ENCODE assay signal across 10 cellular contexts in the genomic region with DNA sequence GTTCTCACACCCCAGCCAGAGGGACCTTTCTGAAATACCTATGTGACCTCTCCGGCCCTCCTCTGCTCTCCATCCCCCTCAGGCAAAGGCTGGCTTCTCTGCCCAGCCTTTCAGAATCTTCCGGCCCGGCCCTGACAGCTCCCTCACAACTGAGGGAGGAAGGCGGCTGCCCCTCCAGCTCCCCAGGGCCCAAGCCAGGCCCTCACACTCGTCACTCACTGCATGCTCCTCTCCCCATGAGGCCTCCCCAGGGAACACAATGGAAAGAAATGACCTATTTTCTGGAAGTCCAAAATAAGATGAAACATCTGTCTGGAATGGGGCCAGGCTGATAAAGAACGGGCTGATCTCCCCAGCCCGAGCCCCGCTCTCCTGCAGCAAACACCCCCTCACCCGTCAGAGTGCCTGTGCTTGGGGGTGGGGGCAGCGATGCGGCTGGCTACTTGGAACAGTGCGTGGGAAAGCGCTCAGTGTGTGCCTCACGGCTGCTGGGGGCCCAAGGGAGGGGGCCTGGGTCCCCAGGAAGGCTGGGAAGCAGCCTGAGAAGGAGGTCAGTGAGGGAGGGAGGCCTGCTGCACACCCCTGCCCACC. TPM values are rescaled to one million over a fixed set of nuclear protein-coding genes. Genes with fewer than 3 reads are reported as not detected.
A peak's percentile ranks its signal among the peaks of the same experiment; 100 is the strongest.
DNase-seq lines count a peak whose midpoint lies in the region; ATAC-seq, FAIRE-seq and TF ChIP-seq lines count a peak whose summit lies in the region.
"Had no signal": no experiment of that assay in that cellular context is flagged by ENCODE, and none has a peak within 500 bp of the region (broad histone marks: within the 10 kb centered on the region; RNA-seq: fewer than 3 reads in every experiment).

No MANE protein-coding gene starts in this region.

- DNase-seq in AG04450 (ENCODE audit: low read depth, low spot score) (peak; percentile 48), WTC11 (ENCODE audit: low spot score) (no peak), cardiac muscle cell (ENCODE audit: low read depth in 1 of 2, low spot score in 1 of 2) (peak; percentile 37 to 96), pancreas (peak in 1 of 6 donors; percentile 32), UCSD-AML1 (lab: John Stamatoyannopoulos, UW; ENCODE audit: unreplicated experiment) (no peak), NCI-H128 (lab: John Stamatoyannopoulos, UW; ENCODE audit: unreplicated experiment) (no peak)
- DNase-seq in activated T-cell treated with anti-CD3 and anti-CD28 coated beads, Interleukin-2, amount 50 U/mL, for 4 hours, result no peak
- DNase-seq: CD4-positive, alpha-beta T cell had no signal

- TF ChIP-seq CTCF in AG04450 (IDR thresholded peaks at IDR 0.05; ENCODE audit: low read depth, low read length) (no peak), WTC11 (IDR thresholded peaks at IDR 0.05) (no peak), cardiac muscle cell (IDR thresholded peaks at IDR 0.05; ENCODE audit: low read depth, low read length) (no peak), pancreas (IDR thresholded peaks at IDR 0.05) (no peak)

- H3K36me3 ChIP-seq in cardiac muscle cell (no peaks in the 10 kb centered on the region), pancreas (no peaks in the 10 kb centered on the region)

- H3K27me3 Mint-ChIP-seq in WTC11 (ENCODE audit: low read depth), result no peaks in the 10 kb centered on the region; the same call in 1 of the 2 replicates
- no peaks in the 10 kb centered on the region for H3K27me3 Mint-ChIP-seq in activated T-cell treated with anti-CD3 and anti-CD28 coated beads, Interleukin-2, amount 50 U/mL, for 4 hours (ENCODE audit: low read depth)

- CTCF ChIA-PET in AG04450 (lab: Charles Lee), result interaction anchor here (0.7 to 1.1 kb wide), 3 partner anchors 18 to 96 kb away, joined by 3 to 4 read pairs (median 3); no protein-coding TSS in a partner anchor
- CTCF ChIA-PET in WTC11 (lab: Charles Lee), result interaction anchor here (0.7 to 1.6 kb wide), 2 partner anchors 11 to 38 kb away, joined by 3 to 5 read pairs; partner anchors contain the start of gene PDGFRB

- intact Hi-C loops in pancreas (cut with DNase I), result no loop called here

- no peaks in the 10 kb centered on the region for H3K36me3 Mint-ChIP-seq in WTC11
- no peaks in the 10 kb centered on the region for H3K36me3 Mint-ChIP-seq in activated T-cell treated with anti-CD3 and anti-CD28 coated beads, Interleukin-2, amount 50 U/mL, for 4 hours (ENCODE audit: insufficient read depth)

- H3K4me3 Mint-ChIP-seq in WTC11, result no peak overlapping the region
- no peak overlapping the region for H3K4me3 Mint-ChIP-seq in activated T-cell treated with anti-CD3 and anti-CD28 coated beads, Interleukin-2, amount 50 U/mL, for 4 hours
- H3K4me3 Mint-ChIP-seq: CD4-positive, alpha-beta T cell had no signal

- H3K27me3 ChIP-seq in AG04450 (ENCODE audit: control insufficient read depth, insufficient read depth, low read length), result no peaks in the 10 kb centered on the region
- no peaks in the 10 kb centered on the region for H3K27me3 ChIP-seq in cardiac muscle cell
- no peaks in the 10 kb centered on the region for H3K27me3 ChIP-seq in pancreas

- no peak for FAIRE-seq in pancreas (lab: Jason Lieb, UNC)

- H3K4me1 ChIP-seq in cardiac muscle cell (ENCODE audit: low read depth) (peaks cover 36% of the 10 kb centered on the region), pancreas (no peaks in the 10 kb centered on the region)

- peaks cover 40% of the 10 kb centered on the region for H3K4me1 Mint-ChIP-seq in WTC11
- no peaks in the 10 kb centered on the region for H3K4me1 Mint-ChIP-seq in activated T-cell treated with anti-CD3 and anti-CD28 coated beads, Interleukin-2, amount 50 U/mL, for 4 hours (ENCODE audit: low read depth)

- POLR2A ChIA-PET in AG04450 (lab: Yijun Ruan, JAX), result interaction anchor here (1.7 kb wide), 1 partner anchor 9 kb away, joined by 10 read pairs; no protein-coding TSS in a partner anchor
- POLR2A ChIA-PET in WTC11 (lab: Charles Lee), result interaction anchor here (0.8 kb wide), 1 partner anchor 10 kb away, joined by 3 read pairs; no protein-coding TSS in a partner anchor

- H3K9me3 Mint-ChIP-seq in WTC11, result no peaks in the 10 kb centered on the region
- H3K9me3 Mint-ChIP-seq in activated T-cell treated with anti-CD3 and anti-CD28 coated beads, Interleukin-2, amount 50 U/mL, for 4 hours, result no peaks in the 10 kb centered on the region
- H3K9me3 Mint-ChIP-seq: CD4-positive, alpha-beta T cell had no signal

- peak overlapping the region; percentile 37 for H3K4me3 ChIP-seq in AG04450 (ENCODE audit: low read depth, low read length)
- no peak overlapping the region for H3K4me3 ChIP-seq in cardiac muscle cell
- no peak overlapping the region for H3K4me3 ChIP-seq in pancreas

- H3K9me3 ChIP-seq in AG04450 (ENCODE audit: control insufficient read depth, insufficient read depth, low read length) (no peaks in the 10 kb centered on the region; the same call in 1 of the 2 replicates), cardiac muscle cell (ENCODE audit: low read depth) (no peaks in the 10 kb centered on the region), pancreas (no peaks in the 10 kb centered on the region)

- no peak overlapping the region for H3K27ac Mint-ChIP-seq in WTC11
- H3K27ac Mint-ChIP-seq: CD4-positive, alpha-beta T cell had no signal

- ATAC-seq in WTC11, result peak; percentile 31
- peak in 3 of 4 donors; percentile 6 to 40 (median 8) for ATAC-seq in pancreas
- no peak for ATAC-seq in GM21390 (IDR thresholded peaks at IDR 0.05; ENCODE audit: unreplicated experiment)
- ATAC-seq in activated T-cell treated with anti-CD3 and anti-CD28 coated beads, Interleukin-2, amount 50 U/mL, for 4 hours, result no peak

- WGBS in pancreas, 2 donors, result 61 to 64% methylated on average over 14 of the region's 14 CpGs

- H3K27ac ChIP-seq in AG04450 (ENCODE audit: low read depth, low read length), result peak overlapping the region; percentile 100
- H3K27ac ChIP-seq in cardiac muscle cell, result peak overlapping the region; percentile 70
- peak overlapping the region in 1 of 4 donors; percentile 47 for H3K27ac ChIP-seq in pancreas

TF ChIP-seq in WTC11, 78 proteins besides CTCF, POLR2A, EP300 and RAD21:
- 0 out of 2 replicates have a peak, but pooled peaks have one; percentile 19 for TF ChIP-seq ZNF423 (CRISPR knock-in tag; IDR thresholded peaks at IDR 0.05)
- no peak for TF ChIP-seq ZMAT4 (CRISPR knock-in tag; IDR thresholded peaks at IDR 0.05)

RNA-seq across cellular contexts. Expression of gene PDGFRB, which starts 11.3 kb away (rescaled TPM):
- polyA plus RNA-seq in AG04450 (2011; rRNA removed) (118 and 149 TPM in 2 replicates), cardiac muscle cell (5.3 and 6.1 TPM in 2 replicates), pancreas (10 to 100 TPM; 11.5 to 17.0 TPM)
- polyA minus RNA-seq in AG04450 (2011; rRNA and poly(A)+ RNA removed), result 317 and 389 TPM in 2 replicates
- total RNA-seq in WTC11 (2021) (5.0 to 7.9 TPM (median 5.1 TPM) in 3 replicates), cardiac muscle cell (4.2 and 5.4 TPM in 2 replicates), pancreas (10 to 100 TPM in 4 of 6 donors, 1 to 10 TPM in 2; 7.2 to 48.6 (median 15.6) TPM)
- total RNA-seq in activated T-cell treated with anti-CD3 and anti-CD28 coated beads, Interleukin-2, amount 50 U/mL, for 4 hours, result under 1 TPM; 0.19 to 0.40 (median 0.37) TPM
- total RNA-seq: CD4-positive, alpha-beta T cell had no signal

RNA-seq across cellular contexts. Expression of gene CDX1, which starts 22.3 kb away (rescaled TPM):
- polyA plus RNA-seq in AG04450 (2011; rRNA removed) (0.30 and 0.41 TPM in 2 replicates), cardiac muscle cell (0.62 TPM in 1 of 2 replicates, not detected in the other), pancreas (under 1 TPM in 1 of 2 donors, not detected in 1; 0.19 TPM)
- polyA minus RNA-seq in AG04450 (2011; rRNA and poly(A)+ RNA removed), result 0.26 TPM in 1 of 2 replicates, not detected in the other
- total RNA-seq in WTC11 (2021) (0.09 to 0.14 TPM (median 0.13 TPM) in 3 replicates), cardiac muscle cell (not detected in 2 replicates), pancreas (under 1 TPM in 2 of 6 donors, not detected in 4; 0.13 to 0.16 TPM)
- total RNA-seq in activated T-cell treated with anti-CD3 and anti-CD28 coated beads, Interleukin-2, amount 50 U/mL, for 4 hours, result under 1 TPM in 1 of 3 donors, not detected in 2; 0.13 TPM
- total RNA-seq: CD4-positive, alpha-beta T cell; lung microvascular endothelial cell had no signal

RNA-seq across cellular contexts. Expression of gene SLC6A7, which starts 45.6 kb away (rescaled TPM):
- polyA plus RNA-seq in AG04450 (2011; rRNA removed), result not detected in 2 replicates
- polyA minus RNA-seq in AG04450 (2011; rRNA and poly(A)+ RNA removed), result 0.09 and 0.18 TPM in 2 replicates
- total RNA-seq in WTC11 (2021), result 0.04 TPM in 1 of 3 replicates, not detected in the others
- not detected in 2 replicates for total RNA-seq in cardiac muscle cell
- polyA plus RNA-seq in cardiac muscle cell, result not detected in 2 replicates
- not detected for total RNA-seq in pancreas
- polyA plus RNA-seq in pancreas, result not detected
- not detected for total RNA-seq in activated T-cell treated with anti-CD3 and anti-CD28 coated beads, Interleukin-2, amount 50 U/mL, for 4 hours
- total RNA-seq: CD4-positive, alpha-beta T cell; lung microvascular endothelial cell had no signal

RNA-seq across cellular contexts. Expression of gene CSF1R, which starts 58.0 kb away (rescaled TPM):
- 0.09 and 0.12 TPM in 2 replicates for polyA plus RNA-seq in AG04450 (2011; rRNA removed)
- 0.69 TPM in 1 of 2 replicates, not detected in the other for polyA minus RNA-seq in AG04450 (2011; rRNA and poly(A)+ RNA removed)
- total RNA-seq in WTC11 (2021), result 0.07 to 0.20 TPM (median 0.14 TPM) in 3 replicates
- total RNA-seq in cardiac muscle cell, result 0.04 TPM in 1 of 2 replicates, not detected in the other
- polyA plus RNA-seq in cardiac muscle cell, result 0.48 and 0.50 TPM in 2 replicates
- total RNA-seq in pancreas, result 10 to 100 TPM in 3 of 6 donors, 1 to 10 TPM in 3; 1.4 to 51.2 (median 7.6) TPM
- polyA plus RNA-seq in pancreas, result 1 to 10 TPM; 1.9 to 2.6 TPM
- under 1 TPM; 0.10 to 0.46 (median 0.26) TPM for total RNA-seq in activated T-cell treated with anti-CD3 and anti-CD28 coated beads, Interleukin-2, amount 50 U/mL, for 4 hours
- total RNA-seq: lung microvascular endothelial cell had no signal

Comparison
In these comparisons a context has a peak if more than half of its experiments do, and no peak if none do; other contexts are left out.
1. DNase-seq: peak in AG04450 (single experiment) and cardiac muscle cell (2 of 2); none in WTC11 (single experiment), activated T-cell treated with anti-CD3 and anti-CD28 coated beads, Interleukin-2, amount 50 U/mL, for 4 hours (single experiment), UCSD-AML1 (single experiment) and NCI-H128 (single experiment).
2. ATAC-seq: peak in WTC11 (single experiment) and pancreas (3 of 4); none in GM21390 (single experiment) and activated T-cell treated with anti-CD3 and anti-CD28 coated beads, Interleukin-2, amount 50 U/mL, for 4 hours (0 of 2).